ENCODE assay signal across 10 cellular contexts in genomic region chr15:69305204-69305931, GRCh38. TPM values are rescaled to one million over a fixed set of nuclear protein-coding genes. Genes with fewer than 3 reads are reported as not detected.
DNase-seq lines count a peak whose midpoint lies in the region; ATAC-seq, FAIRE-seq and TF ChIP-seq lines count a peak whose summit lies in the region.
"Had no signal": no experiment of that assay in that cellular context is flagged by ENCODE, and none has a peak within 500 bp of the region (broad histone marks: within the 10 kb centered on the region; RNA-seq: fewer than 3 reads in every experiment).

No MANE protein-coding gene starts in this region.

- peaks cover 3% of the 10 kb centered on the region for H3K9me3 Mint-ChIP-seq in astrocyte (ENCODE audit: unreplicated experiment)

- peak overlapping the region; percentile 52 for H3K9ac ChIP-seq in astrocyte (ENCODE audit: low read length)

- H3K4me3 ChIP-seq in astrocyte (ENCODE audit: insufficient read depth, low read depth, low read length) (no peak overlapping the region), esophagus muscularis mucosa (no peak overlapping the region)

- H4K20me1 ChIP-seq in astrocyte (ENCODE audit: insufficient read depth, low read length) = no peaks in the 10 kb centered on the region

- H3K4me2 ChIP-seq in astrocyte (ENCODE audit: low read length) = peak overlapping the region; percentile 63

- TF ChIP-seq CTCF in astrocyte (IDR thresholded peaks at IDR 0.05; ENCODE audit: insufficient read depth, low read depth, low read length) = no peak
- TF ChIP-seq CTCF in esophagus muscularis mucosa (IDR thresholded peaks at IDR 0.05) = no peak

- no peak overlapping the region for H3K4me3 Mint-ChIP-seq in astrocyte (ENCODE audit: unreplicated experiment)

- FAIRE-seq in astrocyte (lab: Jason Lieb, UNC) = no peak

- H3K36me3 Mint-ChIP-seq in astrocyte (ENCODE audit: low read depth, unreplicated experiment) = peaks cover 1% of the 10 kb centered on the region

- H3K27ac Mint-ChIP-seq in astrocyte (ENCODE audit: unreplicated experiment) = peak overlapping the region; percentile 92

- H3K27ac ChIP-seq in astrocyte (ENCODE audit: low read depth, low read length) = peak overlapping the region; percentile 81
- H3K27ac ChIP-seq in esophagus muscularis mucosa (replicated peaks in 1 of 4) = no peak overlapping the region

- no peaks in the 10 kb centered on the region for H3K79me2 ChIP-seq in astrocyte (ENCODE audit: insufficient read depth, low read length)

- intact Hi-C loops in esophagus muscularis mucosa (cut with DNase I) = no loop called here

- peak overlapping the region; percentile 57 for H2AFZ ChIP-seq in astrocyte (ENCODE audit: low read depth, low read length)

- no peak for TF ChIP-seq EP300 in esophagus muscularis mucosa (IDR thresholded peaks at IDR 0.05)

- peak; percentile 51 for DNase-seq in 8988T
- peak; percentile 99 for DNase-seq in HS-27A (ENCODE audit: low read depth)
- peak; percentile 88 for DNase-seq in astrocyte (ENCODE audit: low read depth)
- peak; percentile 69 for DNase-seq in kidney glomerular epithelial cell (lab: John Stamatoyannopoulos, UW)
- no peak for DNase-seq in esophagus muscularis mucosa (ENCODE audit: extremely low spot score)
- no peak for DNase-seq in NCI-H82 treated with DMSO at 0.1 percent for 48 hours (lab: John Stamatoyannopoulos, UW; ENCODE audit: unreplicated experiment)
- no peak for DNase-seq in DMS153 treated with DMSO at 0.1 percent for 48 hours (lab: John Stamatoyannopoulos, UW; ENCODE audit: unreplicated experiment)
- DNase-seq: activated T-cell treated with anti-CD3 and anti-CD28 coated beads, Interleukin-2, amount 50 U/mL, for 48 hours; stimulated activated CD4-positive, alpha-beta T cell treated with anti-CD3 and anti-CD28 coated beads, Interleukin-1b, Interleukin-23, amount 100 ng/mL, for 48 hours had no signal

- no peaks in the 10 kb centered on the region for H3K9me3 ChIP-seq in astrocyte (ENCODE audit: insufficient read depth, low read depth, low read length)
- H3K9me3 ChIP-seq in esophagus muscularis mucosa = no peaks in the 10 kb centered on the region

- no peaks in the 10 kb centered on the region for H3K36me3 ChIP-seq in astrocyte (ENCODE audit: insufficient read depth, low read length)
- H3K36me3 ChIP-seq in esophagus muscularis mucosa = no peaks in the 10 kb centered on the region

- 67% methylated on average over 13 of the region's 20 CpGs for WGBS in esophagus muscularis mucosa

- no peak for TF ChIP-seq POLR2A in esophagus muscularis mucosa (IDR thresholded peaks at IDR 0.05; ENCODE audit: low read depth)

- no peak for ATAC-seq in GM19467 (IDR thresholded peaks at IDR 0.05; ENCODE audit: unreplicated experiment)

- no peaks in the 10 kb centered on the region for H3K27me3 ChIP-seq in astrocyte (ENCODE audit: insufficient read depth, low read length)
- H3K27me3 ChIP-seq in esophagus muscularis mucosa = peaks cover 0 to 41% (median 4%) of the 10 kb centered on the region in 4 donors

- H3K4me1 Mint-ChIP-seq in astrocyte (ENCODE audit: low read depth, unreplicated experiment) = peaks cover 25% of the 10 kb centered on the region

- peaks cover 18% of the 10 kb centered on the region for H3K27me3 Mint-ChIP-seq in astrocyte (ENCODE audit: low read depth, unreplicated experiment)

- peaks cover 19% of the 10 kb centered on the region for H3K4me1 ChIP-seq in astrocyte (ENCODE audit: insufficient read depth, low read length)
- H3K4me1 ChIP-seq in esophagus muscularis mucosa = no peaks in the 10 kb centered on the region

RNA-seq across cellular contexts. Expression of gene PAQR5, which starts 6.7 kb away (rescaled TPM):
- total RNA-seq in astrocyte (0.87 and 1.2 TPM in 2 replicates), esophagus muscularis mucosa (1 to 10 TPM in 2 of 4 donors, under 1 TPM in 2; 0.32 to 3.0 (median 1.5) TPM)

Comparison
In these comparisons a context has a peak if more than half of its experiments do, and no peak if none do; other contexts are left out.
1. DNase-seq: peak in 8988T (single experiment), HS-27A (single experiment), astrocyte (single experiment) and kidney glomerular epithelial cell (single experiment); none in esophagus muscularis mucosa (single experiment), NCI-H82 treated with DMSO at 0.1 percent for 48 hours (single experiment) and DMS153 treated with DMSO at 0.1 percent for 48 hours (single experiment).